In the genomic region with DNA sequence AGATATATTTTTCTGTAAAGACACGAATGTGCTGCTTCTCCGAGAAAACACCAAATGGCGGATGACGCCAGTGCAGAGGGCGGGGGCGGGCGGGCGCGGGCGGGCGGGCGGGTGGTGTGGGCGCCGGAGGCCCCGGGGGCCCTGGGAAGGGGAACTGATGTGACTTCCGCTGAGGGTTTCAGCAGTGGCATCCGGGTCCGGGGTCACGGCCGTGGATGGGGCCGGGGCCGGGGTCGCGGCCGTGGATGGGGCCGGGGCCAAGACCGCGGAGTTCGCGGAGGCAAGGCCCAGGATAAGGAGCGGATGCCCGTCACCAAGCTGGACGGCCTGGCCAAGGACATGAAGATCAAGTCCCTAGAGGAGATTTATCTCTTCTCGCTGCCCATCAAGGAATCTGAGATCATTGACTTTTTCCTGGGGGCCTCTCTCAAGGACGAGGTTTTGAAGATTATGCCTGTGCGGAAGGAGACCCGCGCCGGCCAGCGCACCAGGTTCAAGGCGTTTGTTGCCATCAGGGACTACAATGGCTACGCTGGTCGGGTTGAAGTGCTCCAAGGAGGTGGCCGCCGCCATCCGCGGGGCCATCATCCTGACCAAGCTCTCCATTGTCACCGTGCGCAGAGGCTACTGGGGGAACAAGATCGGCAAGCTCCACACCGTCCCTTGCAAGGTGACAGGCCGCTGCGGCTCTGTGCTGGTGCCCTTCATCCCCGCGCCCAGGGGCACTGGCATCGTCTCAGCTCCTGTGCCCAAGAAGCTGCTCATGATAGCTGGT, we compare ENCODE assay signal across 9 cellular contexts. TPM values are rescaled to one million over a fixed set of nuclear protein-coding genes. Genes with fewer than 3 reads are reported as not detected.
A peak's percentile ranks its signal among the peaks of the same experiment; 100 is the strongest.
DNase-seq lines count a peak whose midpoint lies in the region; ATAC-seq and TF ChIP-seq lines count a peak whose summit lies in the region.
"Had no signal": no experiment of that assay in that cellular context is flagged by ENCODE, and none has a peak within 500 bp of the region (broad histone marks: within the 10 kb centered on the region; RNA-seq: fewer than 3 reads in every experiment).

No MANE protein-coding gene starts in this region.

- peak; percentile 73 for ATAC-seq in HG02763 (IDR thresholded peaks at IDR 0.05; ENCODE audit: unreplicated experiment)

- DNase-seq in NCI-H2081 (lab: John Stamatoyannopoulos, UW) (peak; percentile 29 to 50), NCI-H2081 treated with DMSO at 0.1 percent for 48 hours (lab: John Stamatoyannopoulos, UW) (no peak), SK-N-MC (ENCODE audit: low read depth, low spot score) (no peak), amygdala (lab: John Stamatoyannopoulos, UW) (peak in 32 of 56 donors; percentile 10 to 66 (median 30)), spleen (peak; percentile 92), COLO829 (ENCODE audit: low spot score) (no peak)

- intact Hi-C loops in spleen (cut with DNase I; ENCODE audit: low total_unique reads) = no loop called here

- H3K27ac ChIP-seq in SK-N-MC = peak overlapping the region; percentile 68; the same call in 1 of the 2 replicates
- no peak overlapping the region for H3K27ac ChIP-seq in iPS-18a (ENCODE audit: low read length)
- H3K27ac ChIP-seq in spleen = peak overlapping the region; percentile 53 to 83 (median 68)
- H3K27ac ChIP-seq: C4-2B had no signal

- H3K9ac ChIP-seq in SK-N-MC (ENCODE audit: insufficient read length) (peak overlapping the region; percentile 69), iPS-18a (ENCODE audit: low read length) (peak overlapping the region; percentile 45)

- H3K9me3 ChIP-seq in SK-N-MC (ENCODE audit: low read depth, low read length) (no peaks in the 10 kb centered on the region), iPS-18a (ENCODE audit: control insufficient read depth, low read depth, low read length) (no peaks in the 10 kb centered on the region), spleen (no peaks in the 10 kb centered on the region)

- WGBS in spleen, 5 donors = 42 to 57% (median 43%) methylated on average over 28 to 56 of the region's 56 CpGs

- peak overlapping the region; percentile 67 for H3K4me3 ChIP-seq in SK-N-MC
- peak overlapping the region; percentile 62 for H3K4me3 ChIP-seq in iPS-18a (ENCODE audit: low read length)
- peak overlapping the region; percentile 31 to 72 (median 47) for H3K4me3 ChIP-seq in spleen

- TF ChIP-seq CTCF in spleen (IDR thresholded peaks at IDR 0.05 in 8 of 11, conservative IDR thresholded peaks at IDR 0.05 in 3 of 11) = no peak

- H3K27me3 ChIP-seq in iPS-18a (ENCODE audit: control insufficient read depth, insufficient read depth, low read length) (no peaks in the 10 kb centered on the region), spleen (replicated peaks in 1 of 7) (no peaks in the 10 kb centered on the region)

- H3K4me1 ChIP-seq in iPS-18a (ENCODE audit: control insufficient read depth, low read depth, low read length) (peaks cover 8% of the 10 kb centered on the region), spleen (peaks cover 0 to 15% (median 1%) of the 10 kb centered on the region in 6 donors)

- TF ChIP-seq POLR2A in spleen (IDR thresholded peaks at IDR 0.05) = no peak

- H3K36me3 ChIP-seq in SK-N-MC (ENCODE audit: insufficient read depth, low read length) (no peaks in the 10 kb centered on the region), iPS-18a (ENCODE audit: control insufficient read depth, low read depth, low read length) (no peaks in the 10 kb centered on the region), spleen (peaks cover 0 to 5% (median 0%) of the 10 kb centered on the region in 6 donors)

RNA-seq across cellular contexts. Expression of gene IGF2BP3, which starts 20.3 kb away (rescaled TPM):
- 1 to 10 TPM; 1.0 to 6.8 (median 1.7) TPM for total RNA-seq in spleen
- polyA plus RNA-seq in spleen = 1 to 10 TPM in 1 of 3 donors, under 1 TPM in 2; 0.17 to 2.2 (median 0.22) TPM

RNA-seq across cellular contexts. Expression of gene TRA2A, which starts 41.2 kb away (rescaled TPM):
- 10 to 100 TPM; 59.2 to 98.7 (median 89.6) TPM for total RNA-seq in spleen
- polyA plus RNA-seq in spleen = 10 to 100 TPM; 67.3 to 89.7 (median 85.7) TPM

Comparison
In these comparisons a context has a peak if more than half of its experiments do, and no peak if none do; other contexts are left out.
1. DNase-seq: peak in NCI-H2081 (2 of 2), amygdala (32 of 56) and spleen (single experiment); none in NCI-H2081 treated with DMSO at 0.1 percent for 48 hours (single experiment), SK-N-MC (single experiment) and COLO829 (single experiment).
2. Peak in every context shown above with its lines, with median percentiles within 50 percentile points of each other: H3K4me3 ChIP-seq.